In the genomic region with DNA sequence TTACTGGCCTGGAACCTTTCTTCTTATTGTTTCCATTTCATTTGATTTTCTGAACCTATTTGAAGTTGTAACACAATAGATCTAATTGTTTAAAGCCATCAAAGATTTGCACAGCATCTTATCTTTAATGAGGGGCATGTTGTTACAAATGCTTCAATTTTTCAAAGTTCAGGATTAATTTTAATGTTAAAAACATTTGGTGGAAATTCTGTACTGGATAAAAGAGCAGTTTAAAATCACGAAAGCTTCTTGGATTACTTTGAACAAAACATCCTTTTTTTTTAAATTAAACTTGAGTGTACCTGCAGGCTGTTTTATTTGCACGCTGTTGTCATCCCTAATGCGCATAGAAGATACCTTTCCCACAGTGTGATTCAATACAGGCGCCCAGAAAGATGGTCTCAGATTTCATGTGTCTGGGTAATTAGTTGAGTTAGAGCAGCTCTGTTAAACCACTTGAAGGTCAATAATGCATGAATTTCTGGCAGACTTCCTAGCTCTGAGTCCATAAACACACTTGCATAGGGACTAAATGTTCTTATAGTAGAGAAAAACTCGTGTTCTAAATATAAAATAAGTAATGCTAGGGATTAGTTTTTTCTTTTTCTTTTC, we compare ENCODE assay signal across 7 cellular contexts. TPM values are rescaled to one million over a fixed set of nuclear protein-coding genes. Genes with fewer than 3 reads are reported as not detected.
DNase-seq lines count a peak whose midpoint lies in the region; ATAC-seq and TF ChIP-seq lines count a peak whose summit lies in the region.

No MANE protein-coding gene starts in this region.

- H3K4me3 ChIP-seq in MG63: no peak overlapping the region
- H3K4me3 ChIP-seq in RWPE2 (ENCODE audit: severe bottlenecking): no peak overlapping the region
- H3K4me3 ChIP-seq in iPS-18a (ENCODE audit: low read length): peak overlapping the region; percentile 1
- no peak overlapping the region for H3K4me3 ChIP-seq in tibial artery
- no peak overlapping the region for H3K4me3 ChIP-seq in CD8-positive, alpha-beta T cell (ENCODE audit: low read depth, low read length)

- H3K4me1 ChIP-seq in RWPE2 (ENCODE audit: insufficient read depth, poor library complexity, severe bottlenecking) (no peaks in the 10 kb centered on the region), iPS-18a (ENCODE audit: control insufficient read depth, low read depth, low read length) (peaks cover 22% of the 10 kb centered on the region), tibial artery (peaks cover 0 to 30% (median 11%) of the 10 kb centered on the region in 4 donors)
- no peaks in the 10 kb centered on the region for H3K4me1 ChIP-seq in CD8-positive, alpha-beta T cell (ENCODE audit: insufficient read depth, low read length)

- intact Hi-C loops in tibial artery (cut with DNase I; ENCODE audit: low total_unique reads) (no loop called here), posterior cingulate gyrus (cut with DNase I) (no loop called here)
- intact Hi-C loops in CD8-positive, alpha-beta T cell (cut with DNase I, micrococcal nuclease): no loop called here

- H3K27me3 ChIP-seq in MG63 (no peaks in the 10 kb centered on the region), RWPE2 (ENCODE audit: insufficient read depth, poor library complexity, severe bottlenecking) (no peaks in the 10 kb centered on the region), iPS-18a (ENCODE audit: control insufficient read depth, insufficient read depth, low read length) (no peaks in the 10 kb centered on the region), tibial artery (no peaks in the 10 kb centered on the region)
- H3K27me3 ChIP-seq in CD8-positive, alpha-beta T cell (ENCODE audit: insufficient read depth, low read length): no peaks in the 10 kb centered on the region

- H3K9me3 Mint-ChIP-seq in CD8-positive, alpha-beta T cell: peaks cover 3% of the 10 kb centered on the region

- ATAC-seq in RWPE2 (ENCODE audit: low read depth): 0 out of 3 replicates have a peak, but pooled peaks have one; percentile 44
- ATAC-seq in CD8-positive, alpha-beta T cell: no peak

- H3K9me3 ChIP-seq in MG63 (peaks cover 4% of the 10 kb centered on the region; the same call in 1 of the 2 replicates), RWPE2 (ENCODE audit: severe bottlenecking) (no peaks in the 10 kb centered on the region), iPS-18a (ENCODE audit: control insufficient read depth, low read depth, low read length) (peaks cover 13% of the 10 kb centered on the region), tibial artery (no peaks in the 10 kb centered on the region)
- no peaks in the 10 kb centered on the region for H3K9me3 ChIP-seq in CD8-positive, alpha-beta T cell (ENCODE audit: low read length)

- H3K36me3 ChIP-seq in MG63 (no peaks in the 10 kb centered on the region), RWPE2 (ENCODE audit: low read depth) (no peaks in the 10 kb centered on the region), iPS-18a (ENCODE audit: control insufficient read depth, low read depth, low read length) (no peaks in the 10 kb centered on the region), tibial artery (no peaks in the 10 kb centered on the region)
- H3K36me3 ChIP-seq in CD8-positive, alpha-beta T cell (ENCODE audit: insufficient read depth, low read length): no peaks in the 10 kb centered on the region

- CTCF ChIA-PET in CD8-positive, alpha-beta T cell (lab: Charles Lee): interaction anchor here (0.6 kb wide), 1 partner anchor 73 kb away, joined by 3 read pairs; no protein-coding TSS in a partner anchor

- DNase-seq in MG63 (peak; percentile 49), RWPE2 (ENCODE audit: low spot score) (no peak), tibial artery (no peak), posterior cingulate gyrus (no peak)
- DNase-seq in central memory CD4-positive, alpha-beta T cell: no peak
- no peak for DNase-seq in CD8-positive, alpha-beta T cell

- H3K27ac Mint-ChIP-seq in CD8-positive, alpha-beta T cell: no peak overlapping the region

- TF ChIP-seq CTCF in RWPE2 (IDR thresholded peaks at IDR 0.05; ENCODE audit: poor library complexity, severe bottlenecking) (no peak), tibial artery (IDR thresholded peaks at IDR 0.05) (no peak)
- no peak for TF ChIP-seq CTCF in CD8-positive, alpha-beta T cell (IDR thresholded peaks at IDR 0.05)

- H3K9ac ChIP-seq in iPS-18a (ENCODE audit: low read length): no peak overlapping the region

- H3K27ac ChIP-seq in RWPE2 (ENCODE audit: poor library complexity, severe bottlenecking): no peak overlapping the region
- H3K27ac ChIP-seq in iPS-18a (ENCODE audit: low read length): peak overlapping the region; percentile 14
- H3K27ac ChIP-seq in tibial artery: peak overlapping the region; percentile 42 to 50
- no peak overlapping the region for H3K27ac ChIP-seq in CD8-positive, alpha-beta T cell (ENCODE audit: low read depth, low read length)

- H3K4me3 Mint-ChIP-seq in CD8-positive, alpha-beta T cell: no peak overlapping the region

- peaks cover 5% of the 10 kb centered on the region for H3K4me1 Mint-ChIP-seq in CD8-positive, alpha-beta T cell (ENCODE audit: low read depth)

- H3K27me3 Mint-ChIP-seq in CD8-positive, alpha-beta T cell (ENCODE audit: low read depth): no peaks in the 10 kb centered on the region

- POLR2A ChIA-PET in CD8-positive, alpha-beta T cell (lab: Charles Lee): no interaction called here

- no peaks in the 10 kb centered on the region for H3K36me3 Mint-ChIP-seq in CD8-positive, alpha-beta T cell

RNA-seq across cellular contexts. Expression of a gene that starts 29.3 kb away (rescaled TPM):
- 26.2 and 39.2 TPM in 2 replicates for total RNA-seq in MG63 (2014; rRNA removed; shearing (Covaris generic); ENCODE audit: low replicate concordance)
- 10 to 100 TPM; 49.4 to 56.3 TPM for total RNA-seq in CD8-positive, alpha-beta T cell

RNA-seq across cellular contexts. Expression of a gene that starts 44.5 kb away (rescaled TPM):
- total RNA-seq in MG63 (2014; rRNA removed; shearing (Covaris generic); ENCODE audit: low replicate concordance): 1.8 TPM in 1 of 2 replicates, not detected in the other
- under 1 TPM in 1 of 2 experiments, not detected in 1; 0.11 TPM for total RNA-seq in CD8-positive, alpha-beta T cell

Comparison
In these comparisons a context has a peak if more than half of its experiments do, and no peak if none do; other contexts are left out.
1. H3K27ac ChIP-seq: peak in iPS-18a (single experiment) and tibial artery (2 of 2); none in RWPE2 (single experiment) and CD8-positive, alpha-beta T cell (single experiment).